11 cellular contexts compared by ENCODE assay signal in the genomic region with DNA sequence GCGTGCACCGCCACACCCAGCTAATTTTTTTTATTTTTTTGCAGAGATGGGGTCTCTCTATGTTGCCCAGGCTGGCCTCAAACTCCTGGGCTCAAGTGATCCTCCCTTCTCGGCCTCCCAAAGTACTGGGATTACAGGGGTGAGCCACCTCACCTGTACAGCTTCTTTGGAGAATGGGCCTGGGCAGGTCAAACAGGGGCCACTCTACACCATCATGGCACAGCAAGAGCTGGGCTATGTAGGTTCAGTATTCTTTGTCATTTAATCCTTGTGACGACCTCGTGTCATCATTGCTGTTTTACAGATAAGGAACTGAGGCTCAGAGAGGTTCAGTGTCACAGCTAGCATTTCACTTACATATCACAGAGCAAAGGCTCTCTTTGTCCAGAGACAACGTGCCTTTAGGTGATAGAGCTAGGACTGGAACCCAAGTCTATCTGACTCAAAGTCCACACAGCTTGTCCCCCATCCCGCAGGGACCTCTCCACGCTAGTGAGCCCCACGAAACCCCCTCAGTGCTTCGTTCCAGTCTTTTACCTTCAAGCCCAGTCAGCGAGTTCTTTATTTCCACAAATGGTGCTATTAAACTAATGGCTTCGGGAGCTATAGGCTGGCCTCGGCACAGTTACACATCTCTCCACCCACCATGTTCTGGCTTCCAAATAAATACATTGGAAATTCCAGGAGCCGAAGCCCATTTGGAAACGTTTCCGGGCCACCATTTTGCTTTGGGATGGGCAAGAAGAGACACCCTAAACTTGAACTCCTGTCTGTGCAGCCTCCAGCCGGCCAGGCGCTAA. TPM values are rescaled to one million over a fixed set of nuclear protein-coding genes. Genes with fewer than 3 reads are reported as not detected.
A peak's percentile ranks its signal among the peaks of the same experiment; 100 is the strongest.
DNase-seq lines count a peak whose midpoint lies in the region; ATAC-seq and TF ChIP-seq lines count a peak whose summit lies in the region.
"Had no signal": no experiment of that assay in that cellular context is flagged by ENCODE, and none has a peak within 500 bp of the region (broad histone marks: within the 10 kb centered on the region; RNA-seq: fewer than 3 reads in every experiment).

No MANE protein-coding gene starts in this region.

- H3K27me3 ChIP-seq in muscle layer of duodenum (ENCODE audit: low read depth, low read length) (no peaks in the 10 kb centered on the region), heart right ventricle (no peaks in the 10 kb centered on the region)
- H3K27me3 ChIP-seq: BE2C had no signal

- intact Hi-C loops in activated T-helper 2 cell treated with anti-CD3 and anti-CD28 coated beads, Interferon-gamma antibody, Interleukin-2, Interleukin-4, amounts not matched to agents 10 μg/mL and 5 μg/mL and 100 μg/mL, durations not matched to agents 14 hours and 24 hours and 36 hours (cut with micrococcal nuclease), result loop anchor here (1.0 to 10.0 kb wide), 7 partner anchors 20 to 470 kb away; a partner anchor contains a TSS
- intact Hi-C loops in heart right ventricle (cut with DNase I), result no loop called here

- H3K4me3 Mint-ChIP-seq in stimulated activated naive CD8-positive, alpha-beta T cell treated with anti-CD3 and anti-CD28 coated beads, Interleukin-15, Interleukin-2, amounts not matched to agents 100 ng/mL and 50 ng/mL, for 24 hours, result peak overlapping the region; percentile 80
- H3K4me3 Mint-ChIP-seq in activated T-helper 2 cell treated with anti-CD3 and anti-CD28 coated beads, Interferon-gamma antibody, Interleukin-2, Interleukin-4, amounts not matched to agents 10 μg/mL and 5 μg/mL and 100 μg/mL, durations not matched to agents 14 hours and 24 hours and 36 hours (ENCODE audit: low read depth), result peak overlapping the region; percentile 51
- H3K4me3 Mint-ChIP-seq: H9 had no signal

- H3K4me3 ChIP-seq in muscle layer of duodenum (ENCODE audit: low read depth in 1 of 2, low read length in 2 of 2) (peak overlapping the region in 1 of 2 donors; percentile 9), heart right ventricle (no peak overlapping the region)
- H3K4me3 ChIP-seq: lung had no signal

- no peak for ATAC-seq in stimulated activated naive CD8-positive, alpha-beta T cell treated with anti-CD3 and anti-CD28 coated beads, Interleukin-15, Interleukin-2, amounts not matched to agents 100 U/mL and 50 U/mL, for 24 hours
- ATAC-seq in HG02870 (IDR thresholded peaks at IDR 0.05; ENCODE audit: unreplicated experiment), result no peak
- no peak for ATAC-seq in heart right ventricle

- H3K9me3 ChIP-seq in muscle layer of duodenum (ENCODE audit: control insufficient read depth in 1 of 2, low read length in 2 of 2), result peaks cover 0 to 4% of the 10 kb centered on the region in 2 donors
- H3K9me3 ChIP-seq in heart right ventricle, result peaks cover 0 to 9% (median 0%) of the 10 kb centered on the region in 11 donors
- H3K9me3 ChIP-seq: BE2C had no signal

- no peak for DNase-seq in stimulated activated naive CD8-positive, alpha-beta T cell treated with anti-CD3 and anti-CD28 coated beads, Interleukin-15, Interleukin-2, amounts not matched to agents 100 U/mL and 50 U/mL, for 24 hours
- DNase-seq in activated T-helper 2 cell treated with anti-CD3 and anti-CD28 coated beads, Interferon-gamma antibody, Interleukin-2, Interleukin-4, amounts not matched to agents 10 μg/mL and 5 μg/mL and 100 μg/mL, durations not matched to agents 14 hours and 24 hours and 36 hours (ENCODE audit: low spot score), result no peak
- DNase-seq in NCI-H345 (lab: John Stamatoyannopoulos, UW), result no peak
- no peak for DNase-seq in heart right ventricle
- no peak for DNase-seq in NCI-H2029 (lab: John Stamatoyannopoulos, UW)
- DNase-seq: BE2C had no signal

- peak overlapping the region; percentile 97 for H3K27ac Mint-ChIP-seq in stimulated activated naive CD8-positive, alpha-beta T cell treated with anti-CD3 and anti-CD28 coated beads, Interleukin-15, Interleukin-2, amounts not matched to agents 100 ng/mL and 50 ng/mL, for 24 hours
- peak overlapping the region; percentile 95 for H3K27ac Mint-ChIP-seq in activated T-helper 2 cell treated with anti-CD3 and anti-CD28 coated beads, Interferon-gamma antibody, Interleukin-2, Interleukin-4, amounts not matched to agents 10 μg/mL and 5 μg/mL and 100 μg/mL, durations not matched to agents 14 hours and 24 hours and 36 hours

- no peaks in the 10 kb centered on the region for H3K27me3 Mint-ChIP-seq in stimulated activated naive CD8-positive, alpha-beta T cell treated with anti-CD3 and anti-CD28 coated beads, Interleukin-15, Interleukin-2, amounts not matched to agents 100 ng/mL and 50 ng/mL, for 24 hours
- H3K27me3 Mint-ChIP-seq in activated T-helper 2 cell treated with anti-CD3 and anti-CD28 coated beads, Interferon-gamma antibody, Interleukin-2, Interleukin-4, amounts not matched to agents 10 μg/mL and 5 μg/mL and 100 μg/mL, durations not matched to agents 14 hours and 24 hours and 36 hours (ENCODE audit: low read depth), result no peaks in the 10 kb centered on the region

- H3K9me3 Mint-ChIP-seq in stimulated activated naive CD8-positive, alpha-beta T cell treated with anti-CD3 and anti-CD28 coated beads, Interleukin-15, Interleukin-2, amounts not matched to agents 100 ng/mL and 50 ng/mL, for 24 hours, result no peaks in the 10 kb centered on the region
- peaks cover 12% of the 10 kb centered on the region for H3K9me3 Mint-ChIP-seq in activated T-helper 2 cell treated with anti-CD3 and anti-CD28 coated beads, Interferon-gamma antibody, Interleukin-2, Interleukin-4, amounts not matched to agents 10 μg/mL and 5 μg/mL and 100 μg/mL, durations not matched to agents 14 hours and 24 hours and 36 hours

- no peaks in the 10 kb centered on the region for H3K36me3 Mint-ChIP-seq in stimulated activated naive CD8-positive, alpha-beta T cell treated with anti-CD3 and anti-CD28 coated beads, Interleukin-15, Interleukin-2, amounts not matched to agents 100 ng/mL and 50 ng/mL, for 24 hours (ENCODE audit: low read depth)
- peaks cover 7% of the 10 kb centered on the region for H3K36me3 Mint-ChIP-seq in activated T-helper 2 cell treated with anti-CD3 and anti-CD28 coated beads, Interferon-gamma antibody, Interleukin-2, Interleukin-4, amounts not matched to agents 10 μg/mL and 5 μg/mL and 100 μg/mL, durations not matched to agents 14 hours and 24 hours and 36 hours (ENCODE audit: low read depth)

- H3K36me3 ChIP-seq in muscle layer of duodenum (ENCODE audit: control insufficient read depth in 1 of 2, insufficient read depth in 2 of 2, low read length in 2 of 2), result no peaks in the 10 kb centered on the region
- H3K36me3 ChIP-seq in heart right ventricle, result no peaks in the 10 kb centered on the region
- H3K36me3 ChIP-seq: BE2C had no signal

- no peak for TF ChIP-seq CTCF in heart right ventricle (IDR thresholded peaks at IDR 0.05)

- peaks cover 9 to 12% of the 10 kb centered on the region in 2 donors for H3K4me1 ChIP-seq in muscle layer of duodenum (ENCODE audit: control insufficient read depth in 1 of 2, insufficient read depth in 2 of 2, low read length in 2 of 2)
- peaks cover 0 to 46% (median 0%) of the 10 kb centered on the region in 9 donors for H3K4me1 ChIP-seq in heart right ventricle
- H3K4me1 ChIP-seq: BE2C had no signal

- H3K27ac ChIP-seq in muscle layer of duodenum (ENCODE audit: low read length) (peak overlapping the region; percentile 33), heart right ventricle (peak overlapping the region in 5 of 10 donors; percentile 59 to 92 (median 71))

- H3K4me1 Mint-ChIP-seq in stimulated activated naive CD8-positive, alpha-beta T cell treated with anti-CD3 and anti-CD28 coated beads, Interleukin-15, Interleukin-2, amounts not matched to agents 100 ng/mL and 50 ng/mL, for 24 hours (ENCODE audit: low read depth), result peaks cover 47% of the 10 kb centered on the region
- H3K4me1 Mint-ChIP-seq in activated T-helper 2 cell treated with anti-CD3 and anti-CD28 coated beads, Interferon-gamma antibody, Interleukin-2, Interleukin-4, amounts not matched to agents 10 μg/mL and 5 μg/mL and 100 μg/mL, durations not matched to agents 14 hours and 24 hours and 36 hours (ENCODE audit: low read depth), result peaks cover 42% of the 10 kb centered on the region

- WGBS in heart right ventricle, 2 donors, result 91 to 92% methylated on average over 18 of the region's 18 CpGs

RNA-seq across cellular contexts. Expression of a gene that starts 0.7 kb away (rescaled TPM):
- 0.37 and 0.60 TPM in 2 replicates for total RNA-seq in activated T-helper 2 cell treated with anti-CD3 and anti-CD28 coated beads, Interferon-gamma antibody, Interleukin-2, Interleukin-4, amounts not matched to agents 10 μg/mL and 5 μg/mL and 100 μg/mL, durations not matched to agents 14 hours and 24 hours and 36 hours
- 1 to 10 TPM in 9 of 10 donors, under 1 TPM in 1; 0.82 to 4.1 (median 2.2) TPM for total RNA-seq in heart right ventricle
- 1 to 10 TPM in 1 of 2 donors, under 1 TPM in 1; 0.59 to 4.6 TPM for polyA plus RNA-seq in heart right ventricle
